9 cellular contexts compared by ENCODE assay signal in the genomic region with DNA sequence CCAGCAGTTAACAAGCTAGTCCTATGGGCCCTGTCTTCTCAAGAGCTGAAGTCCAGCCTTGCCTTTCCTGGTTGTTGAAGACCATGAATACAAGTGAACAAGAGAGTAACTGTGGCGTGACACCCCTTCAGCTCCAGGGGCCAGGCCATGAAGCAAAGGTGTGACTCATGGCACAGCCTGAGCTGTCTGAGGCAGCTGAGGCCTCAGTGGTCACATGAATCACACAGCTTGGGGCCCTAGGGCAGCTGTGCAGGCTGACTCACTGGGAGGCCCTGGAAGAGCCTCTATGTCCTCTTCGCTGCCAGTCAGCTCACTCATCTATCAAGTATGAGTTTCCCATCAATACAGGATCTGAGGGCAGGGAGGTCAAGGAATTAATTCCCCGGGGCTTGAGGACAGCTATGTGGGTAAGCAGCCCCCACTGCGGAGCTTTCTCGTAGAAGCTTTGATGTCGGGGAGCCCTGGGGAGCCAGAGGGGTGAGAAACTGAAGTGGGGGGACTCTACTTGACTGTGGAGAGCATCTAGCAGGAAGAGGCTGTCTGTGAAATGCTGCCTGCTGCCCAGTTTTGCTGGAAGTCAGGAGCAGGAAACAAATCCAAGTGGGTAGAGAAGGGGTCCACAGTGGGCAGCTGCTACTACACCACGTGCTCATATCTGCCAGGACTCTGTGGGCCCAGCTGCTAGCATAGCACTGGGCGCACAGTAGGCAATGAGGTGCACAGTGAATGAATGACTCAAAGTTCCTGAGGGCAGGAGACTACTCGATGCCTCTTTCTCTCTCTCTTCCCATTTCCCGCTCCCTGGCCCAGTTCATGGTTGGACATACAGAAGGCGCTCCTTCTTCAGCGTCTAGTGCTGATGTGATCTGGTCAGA. TPM values are rescaled to one million over a fixed set of nuclear protein-coding genes. Genes with fewer than 3 reads are reported as not detected.
A peak's percentile ranks its signal among the peaks of the same experiment; 100 is the strongest.
DNase-seq lines count a peak whose midpoint lies in the region; ATAC-seq, FAIRE-seq and TF ChIP-seq lines count a peak whose summit lies in the region.
"Had no signal": no experiment of that assay in that cellular context is flagged by ENCODE, and none has a peak within 500 bp of the region (broad histone marks: within the 10 kb centered on the region; RNA-seq: fewer than 3 reads in every experiment).

No MANE protein-coding gene starts in this region.

- DNase-seq in activated T-cell treated with anti-CD3 and anti-CD28 coated beads for 24 hours (ENCODE audit: low read depth) (peak; percentile 79), endothelial cell of umbilical vein (ENCODE audit: low read depth, low spot score) (peak; percentile 96), renal cortical epithelial cell (ENCODE audit: low read depth) (peak; percentile 99), NCI-H2171 (lab: John Stamatoyannopoulos, UW) (no peak), NCI-H82 treated with DMSO at 0.1 percent for 48 hours (lab: John Stamatoyannopoulos, UW; ENCODE audit: unreplicated experiment) (no peak)
- no peak for DNase-seq in activated T-cell treated with anti-CD3 and anti-CD28 coated beads, Interleukin-2, amount 50 U/mL, for 1 hour
- peak; percentile 48 for DNase-seq in activated CD4-positive, alpha-beta T cell treated with anti-CD3 and anti-CD28 coated beads, Interleukin-2, amount 10 ng/mL, durations not matched to agents 7 days and 5 days

- H3K4me1 Mint-ChIP-seq in activated CD4-positive, alpha-beta T cell treated with anti-CD3 and anti-CD28 coated beads, Interleukin-2, amount 10 ng/mL, durations not matched to agents 7 days and 5 days, result peaks cover 45% of the 10 kb centered on the region

- no peak overlapping the region for H3K4me3 ChIP-seq in endothelial cell of umbilical vein (replicated peaks in 1 of 3; ENCODE audit: insufficient read depth in 1 of 3, low read depth in 1 of 3, low read length in 3 of 3)

- H3K36me3 Mint-ChIP-seq in activated CD4-positive, alpha-beta T cell treated with anti-CD3 and anti-CD28 coated beads, Interleukin-2, amount 10 ng/mL, durations not matched to agents 7 days and 5 days (ENCODE audit: low read depth), result peaks cover 2% of the 10 kb centered on the region

- H3K27me3 ChIP-seq in endothelial cell of umbilical vein (ENCODE audit: control insufficient read depth in 2 of 2, insufficient read depth in 2 of 2, low read length in 2 of 2), result no peaks in the 10 kb centered on the region

- CTCF ChIA-PET in activated CD4-positive, alpha-beta T cell treated with anti-CD3 and anti-CD28 coated beads, Interleukin-2, amount 10 ng/mL, durations not matched to agents 7 days and 5 days (lab: Charles Lee), result interaction anchor here (0.6 to 8.1 kb wide), 13 partner anchors 9 to 161 kb away, joined by 3 to 90 read pairs (median 4); no protein-coding TSS in a partner anchor
- CTCF ChIA-PET in endothelial cell of umbilical vein (lab: Charles Lee), result interaction anchor here (0.5 to 9.7 kb wide), 32 partner anchors 9 to 430 kb away, joined by 3 to 200 read pairs (median 4); a partner anchor contains a TSS

- TF ChIP-seq POLR2A in endothelial cell of umbilical vein (IDR thresholded peaks at IDR 0.05; ENCODE audit: low read depth, low read length), result no peak

- no peaks in the 10 kb centered on the region for H3K79me2 ChIP-seq in endothelial cell of umbilical vein (ENCODE audit: control insufficient read depth, insufficient read depth, low read length)

- peaks cover 69% of the 10 kb centered on the region for H3K4me1 ChIP-seq in endothelial cell of umbilical vein (ENCODE audit: control insufficient read depth, extremely low read depth, insufficient read depth, low read length)

- peak overlapping the region; percentile 88 for H3K27ac Mint-ChIP-seq in activated CD4-positive, alpha-beta T cell treated with anti-CD3 and anti-CD28 coated beads, Interleukin-2, amount 10 ng/mL, durations not matched to agents 7 days and 5 days

- H3K36me3 ChIP-seq in endothelial cell of umbilical vein (ENCODE audit: control insufficient read depth in 2 of 2, extremely low read depth in 1 of 2, insufficient read depth in 2 of 2, low read length in 2 of 2), result no peaks in the 10 kb centered on the region

- H3K27me3 Mint-ChIP-seq in activated CD4-positive, alpha-beta T cell treated with anti-CD3 and anti-CD28 coated beads, Interleukin-2, amount 10 ng/mL, durations not matched to agents 7 days and 5 days, result no peaks in the 10 kb centered on the region

- H3K27ac ChIP-seq in endothelial cell of umbilical vein (ENCODE audit: insufficient read depth, low read depth, low read length), result peak overlapping the region; percentile 82
- H3K27ac ChIP-seq: C4-2B had no signal

- TF ChIP-seq CTCF in endothelial cell of umbilical vein (IDR thresholded peaks at IDR 0.05; ENCODE audit: extremely low read depth in 1 of 2, insufficient read depth in 1 of 2, low read depth in 1 of 2, low read length in 2 of 2), result no peak

- dilution Hi-C loops in endothelial cell of umbilical vein (cut with MboI; ENCODE audit: extremely low pct_ligation_motif_present, low sequenced_read_pairs), result no loop called here

- H4K20me1 ChIP-seq in endothelial cell of umbilical vein (replicated peaks; ENCODE audit: control insufficient read depth, extremely low read depth, insufficient read depth, low read length), result no peaks in the 10 kb centered on the region

- no TSS peak for BruUV-seq in endothelial cell of umbilical vein (replicated peaks; lab: Mats Ljungman, UMichigan)

- peak; percentile 99 for FAIRE-seq in endothelial cell of umbilical vein (lab: Jason Lieb, UNC)

- no peaks in the 10 kb centered on the region for H3K9me3 Mint-ChIP-seq in activated CD4-positive, alpha-beta T cell treated with anti-CD3 and anti-CD28 coated beads, Interleukin-2, amount 10 ng/mL, durations not matched to agents 7 days and 5 days

- no peak overlapping the region for H2AFZ ChIP-seq in endothelial cell of umbilical vein (ENCODE audit: low read depth, low read length)

- H3K4me2 ChIP-seq in endothelial cell of umbilical vein (ENCODE audit: insufficient read depth, low read length), result no peak overlapping the region

- ATAC-seq in HG02610 (IDR thresholded peaks at IDR 0.05; ENCODE audit: unreplicated experiment), result no peak

- peak overlapping the region; percentile 22 for H3K9ac ChIP-seq in endothelial cell of umbilical vein (replicated peaks; ENCODE audit: extremely low read depth, insufficient read depth, low read length)

- intact Hi-C loops in endothelial cell of umbilical vein (cut with micrococcal nuclease), result no loop called here

- POLR2A ChIA-PET in activated CD4-positive, alpha-beta T cell treated with anti-CD3 and anti-CD28 coated beads, Interleukin-2, amount 10 ng/mL, durations not matched to agents 7 days and 5 days (lab: Charles Lee), result interaction anchor here (0.9 to 1.3 kb wide), 2 partner anchors 149 to 158 kb away, joined by 3 to 4 read pairs; a partner anchor contains a TSS
- POLR2A ChIA-PET in endothelial cell of umbilical vein (lab: Charles Lee), result interaction anchor here (0.5 to 1.8 kb wide), 5 partner anchors 12 to 149 kb away, joined by 3 to 9 read pairs (median 5); a partner anchor contains a TSS

- H3K4me3 Mint-ChIP-seq in activated CD4-positive, alpha-beta T cell treated with anti-CD3 and anti-CD28 coated beads, Interleukin-2, amount 10 ng/mL, durations not matched to agents 7 days and 5 days, result no peak overlapping the region

- no peaks in the 10 kb centered on the region for H3K9me1 ChIP-seq in endothelial cell of umbilical vein (replicated peaks; ENCODE audit: control insufficient read depth, extremely low read depth, insufficient read depth, low read length)

- H3K9me3 ChIP-seq in endothelial cell of umbilical vein (replicated peaks; ENCODE audit: control insufficient read depth, insufficient read depth, low read length), result no peaks in the 10 kb centered on the region

TF ChIP-seq in endothelial cell of umbilical vein, 7 proteins besides CTCF, POLR2A, EP300 and RAD21 (continues in another document):
- TF ChIP-seq FOS (IDR thresholded peaks at IDR 0.05; ENCODE audit: borderline replicate concordance, insufficient read depth, low read length), result peak; percentile 100

RNA-seq across cellular contexts. Expression of a gene that starts 13.7 kb away (rescaled TPM):
- not detected for total RNA-seq in activated CD4-positive, alpha-beta T cell treated with anti-CD3 and anti-CD28 coated beads, Interleukin-2, amount 10 ng/mL, durations not matched to agents 7 days and 5 days
- total RNA-seq in endothelial cell of umbilical vein, result not detected in 2 replicates
- not detected in 2 replicates for polyA plus RNA-seq in endothelial cell of umbilical vein
- not detected in 2 replicates for polyA plus RNA-seq in endothelial cell of umbilical vein (2011; cell fraction: cytosol; rRNA removed)
- not detected in 2 replicates for polyA plus RNA-seq in endothelial cell of umbilical vein (2011; cell fraction: nucleus; rRNA removed)
- not detected in 2 replicates for polyA plus RNA-seq in endothelial cell of umbilical vein (2012)
- not detected in 2 replicates for polyA minus RNA-seq in endothelial cell of umbilical vein
- not detected for polyA minus RNA-seq in endothelial cell of umbilical vein (2011; cell fraction: cytosol; rRNA and poly(A)+ RNA removed)
- polyA minus RNA-seq in endothelial cell of umbilical vein (2011; cell fraction: nucleus; rRNA and poly(A)+ RNA removed), result not detected in 2 replicates
- not detected in 2 replicates for total RNA-seq in renal cortical epithelial cell

RNA-seq across cellular contexts. Expression of a gene that starts 21.3 kb away (rescaled TPM):
- 10 to 100 TPM; 87.4 to 93.3 TPM for total RNA-seq in activated CD4-positive, alpha-beta T cell treated with anti-CD3 and anti-CD28 coated beads, Interleukin-2, amount 10 ng/mL, durations not matched to agents 7 days and 5 days
- total RNA-seq in endothelial cell of umbilical vein, result 124 and 153 TPM in 2 replicates
- 286 and 383 TPM in 2 replicates for polyA plus RNA-seq in endothelial cell of umbilical vein
- 212 and 219 TPM in 2 replicates for polyA plus RNA-seq in endothelial cell of umbilical vein (2011; cell fraction: cytosol; rRNA removed)
- 121 and 152 TPM in 2 replicates for polyA plus RNA-seq in endothelial cell of umbilical vein (2011; cell fraction: nucleus; rRNA removed)
- polyA plus RNA-seq in endothelial cell of umbilical vein (2012), result 128 and 134 TPM in 2 replicates
- 117 and 150 TPM in 2 replicates for polyA minus RNA-seq in endothelial cell of umbilical vein
- 111 TPM for polyA minus RNA-seq in endothelial cell of umbilical vein (2011; cell fraction: cytosol; rRNA and poly(A)+ RNA removed)
- 22.6 and 26.3 TPM in 2 replicates for polyA minus RNA-seq in endothelial cell of umbilical vein (2011; cell fraction: nucleus; rRNA and poly(A)+ RNA removed)
- total RNA-seq in renal cortical epithelial cell, result 199 and 503 TPM in 2 replicates

RNA-seq across cellular contexts. Expression of a gene that starts 28.0 kb away (rescaled TPM):
- total RNA-seq in activated CD4-positive, alpha-beta T cell treated with anti-CD3 and anti-CD28 coated beads, Interleukin-2, amount 10 ng/mL, durations not matched to agents 7 days and 5 days, result 10 to 100 TPM; 46.7 to 48.3 TPM
- total RNA-seq in endothelial cell of umbilical vein (52.8 and 55.6 TPM in 2 replicates), renal cortical epithelial cell (0.69 and 11.1 TPM in 2 replicates)
- polyA plus RNA-seq in endothelial cell of umbilical vein, result 35.1 and 43.2 TPM in 2 replicates
- polyA plus RNA-seq in endothelial cell of umbilical vein (2011; cell fraction: cytosol; rRNA removed), result 25.2 and 33.9 TPM in 2 replicates
- polyA plus RNA-seq in endothelial cell of umbilical vein (2011; cell fraction: nucleus; rRNA removed), result 18.0 and 21.5 TPM in 2 replicates
- polyA plus RNA-seq in endothelial cell of umbilical vein (2012), result 31.8 and 52.0 TPM in 2 replicates
- 15.2 and 20.2 TPM in 2 replicates for polyA minus RNA-seq in endothelial cell of umbilical vein
- polyA minus RNA-seq in endothelial cell of umbilical vein (2011; cell fraction: cytosol; rRNA and poly(A)+ RNA removed), result 19.6 TPM
- polyA minus RNA-seq in endothelial cell of umbilical vein (2011; cell fraction: nucleus; rRNA and poly(A)+ RNA removed), result 15.6 and 16.3 TPM in 2 replicates

Comparison
In these comparisons a context has a peak if more than half of its experiments do, and no peak if none do; other contexts are left out.
1. DNase-seq: peak in activated T-cell treated with anti-CD3 and anti-CD28 coated beads for 24 hours (single experiment), activated CD4-positive, alpha-beta T cell treated with anti-CD3 and anti-CD28 coated beads, Interleukin-2, amount 10 ng/mL, durations not matched to agents 7 days and 5 days (single experiment), endothelial cell of umbilical vein (single experiment) and renal cortical epithelial cell (single experiment); none in activated T-cell treated with anti-CD3 and anti-CD28 coated beads, Interleukin-2, amount 50 U/mL, for 1 hour (single experiment), NCI-H2171 (single experiment) and NCI-H82 treated with DMSO at 0.1 percent for 48 hours (single experiment).